Comparison of ENCODE assay signal across 40 cellular contexts in genomic region chr1:108832929-108833328, GRCh38. TPM values are rescaled to one million over a fixed set of nuclear protein-coding genes. Genes with fewer than 3 reads are reported as not detected.
"Had no signal": no experiment of that assay in that cellular context is flagged by ENCODE, and none has a peak within 500 bp of the region (broad histone marks: within the 10 kb centered on the region; RNA-seq: fewer than 3 reads in every experiment).

No MANE protein-coding gene starts in this region.

- H3K4me3 Mint-ChIP-seq: activated B cell treated with CpG ODN at 0.5 μM for 24 hours; activated CD4-positive, alpha-beta memory T cell treated with anti-CD3 and anti-CD28 coated beads for 36 hours; activated CD4-positive, alpha-beta T cell treated with anti-CD3 and anti-CD28 coated beads, Interleukin-2, amount 10 ng/mL, durations not matched to agents 24 days and 14 days; activated CD8-positive, alpha-beta T cell treated with anti-CD3 and anti-CD28 coated beads for 36 hours; activated naive CD4-positive, alpha-beta T cell treated with anti-CD3 and anti-CD28 coated beads for 36 hours; activated naive CD8-positive, alpha-beta T cell treated with anti-CD3 and anti-CD28 coated beads for 36 hours; activated T-cell treated with anti-CD3 and anti-CD28 coated beads, Interleukin-2, amount 50 U/mL, for 4 hours; activated T-cell treated with anti-CD3 and anti-CD28 coated beads, Interleukin-2, amount 50 U/mL, for 72 hours; activated T-helper 1 cell treated with anti-CD3 and anti-CD28 coated beads, Interleukin-12 subunit alpha, Interleukin-12 subunit beta, Interleukin-2, Interleukin-4 antibody, amounts not matched to agents 30 ng/mL and 10 ng/mL and 1 ng/mL, durations not matched to agents 14 hours and 24 hours and 36 hours; activated T-helper 17 cell treated with anti-CD3 and anti-CD28 coated beads, Interleukin-2, amount 50 U/mL, for 72 hours; central memory CD8-positive, alpha-beta T cell; T-cell; T-helper 17 cell had no signal

- H3K27me3 Mint-ChIP-seq: activated B cell treated with CpG ODN at 0.5 μM for 24 hours; activated CD8-positive, alpha-beta T cell treated with anti-CD3 and anti-CD28 coated beads for 36 hours; activated naive CD8-positive, alpha-beta T cell treated with anti-CD3 and anti-CD28 coated beads for 36 hours; activated T-helper 17 cell treated with anti-CD3 and anti-CD28 coated beads, Interleukin-2, amount 50 U/mL, for 72 hours had no signal

- H3K9me3 ChIP-seq: adrenal gland, body of pancreas had no signal

- H3K27me3 ChIP-seq: adrenal gland, body of pancreas, brain microvascular endothelial cell, cardiac muscle cell had no signal

- H3K36me3 Mint-ChIP-seq: activated CD4-positive, alpha-beta memory T cell treated with anti-CD3 and anti-CD28 coated beads for 36 hours; activated naive CD4-positive, alpha-beta T cell treated with anti-CD3 and anti-CD28 coated beads, Interleukin-2, amount 50 U/mL, for 72 hours; activated naive CD8-positive, alpha-beta T cell treated with anti-CD3 and anti-CD28 coated beads for 36 hours; T-cell had no signal

- ATAC-seq: activated CD8-positive, alpha-beta T cell treated with anti-CD3 and anti-CD28 coated beads for 36 hours; activated naive CD4-positive, alpha-beta T cell treated with anti-CD3 and anti-CD28 coated beads, Interleukin-2, amount 50 U/mL, for 72 hours; activated T-cell treated with anti-CD3 and anti-CD28 coated beads, Interleukin-2, amount 50 U/mL, for 4 hours; activated T-cell treated with anti-CD3 and anti-CD28 coated beads, Interleukin-2, amount 50 U/mL, for 72 hours; activated T-helper 17 cell treated with anti-CD3 and anti-CD28 coated beads, Interleukin-2, amount 50 U/mL, for 72 hours; body of pancreas; T-cell; T-helper 17 cell had no signal

- FAIRE-seq: astrocyte, bronchial epithelial cell, TTC549 had no signal

- H3K27ac ChIP-seq: adrenal gland, body of pancreas, brain microvascular endothelial cell, cardiac muscle cell, VCaP had no signal

- H3K4me3 ChIP-seq: adrenal gland, body of pancreas, cardiac muscle cell had no signal

- H3K36me3 ChIP-seq: adrenal gland, brain microvascular endothelial cell, cardiac muscle cell had no signal

- H3K9me3 Mint-ChIP-seq: activated B cell treated with CpG ODN at 0.5 μM for 24 hours; activated CD4-positive, alpha-beta memory T cell treated with anti-CD3 and anti-CD28 coated beads for 36 hours; activated CD8-positive, alpha-beta T cell treated with anti-CD3 and anti-CD28 coated beads for 36 hours; activated naive CD4-positive, alpha-beta T cell treated with anti-CD3 and anti-CD28 coated beads for 36 hours; activated naive CD4-positive, alpha-beta T cell treated with anti-CD3 and anti-CD28 coated beads, Interleukin-2, amount 50 U/mL, for 72 hours; activated naive CD8-positive, alpha-beta T cell treated with anti-CD3 and anti-CD28 coated beads for 36 hours; activated T-cell treated with anti-CD3 and anti-CD28 coated beads, Interleukin-2, amount 50 U/mL, for 4 hours; activated T-cell treated with anti-CD3 and anti-CD28 coated beads, Interleukin-2, amount 50 U/mL, for 72 hours; activated T-helper 1 cell treated with anti-CD3 and anti-CD28 coated beads, Interleukin-12 subunit alpha, Interleukin-12 subunit beta, Interleukin-2, Interleukin-4 antibody, amounts not matched to agents 30 ng/mL and 10 ng/mL and 1 ng/mL, durations not matched to agents 14 hours and 24 hours and 36 hours; activated T-helper 17 cell treated with anti-CD3 and anti-CD28 coated beads, Interleukin-2, amount 50 U/mL, for 72 hours; central memory CD8-positive, alpha-beta T cell; T-cell had no signal

- DNase-seq: activated B cell treated with CpG ODN at 0.5 μM for 24 hours; activated CD4-positive, alpha-beta memory T cell treated with anti-CD3 and anti-CD28 coated beads for 36 hours; activated CD4-positive, alpha-beta T cell treated with anti-CD3 and anti-CD28 coated beads for 4 hours; activated CD4-positive, alpha-beta T cell treated with anti-CD3 and anti-CD28 coated beads, Interleukin-2, amount 10 ng/mL, durations not matched to agents 24 days and 14 days; activated CD4-positive, alpha-beta T cell treated with anti-CD3 and anti-CD28 coated beads, Interleukin-2, amount 50 U/mL, for 1 hour; activated CD4-positive, alpha-beta T cell treated with anti-CD3 and anti-CD28 coated beads, Interleukin-2, amount 50 U/mL, for 4 hours; activated CD4-positive, CD25-positive, alpha-beta regulatory T cell treated with anti-CD3 and anti-CD28 coated beads, Interleukin-2, amount 50 U/mL, for 72 hours; activated CD8-positive, alpha-beta memory T cell treated with anti-CD3 and anti-CD28 coated beads, Interleukin-2, amount 50 U/mL, for 4 hours; activated CD8-positive, alpha-beta T cell treated with anti-CD3 and anti-CD28 coated beads for 36 hours; activated effector memory CD4-positive, alpha-beta T cell treated with anti-CD3 and anti-CD28 coated beads, Interleukin-2, amount 50 U/mL, for 16 hours; activated gamma-delta T cell treated with Interleukin-2 at 50 U/mL for 16 hours; activated naive CD4-positive, alpha-beta T cell; activated naive CD4-positive, alpha-beta T cell treated with anti-CD3 and anti-CD28 coated beads for 36 hours; activated naive CD4-positive, alpha-beta T cell treated with anti-CD3 and anti-CD28 coated beads, Interleukin-2, amount 50 U/mL, for 16 hours; activated naive CD8-positive, alpha-beta T cell treated with anti-CD3 and anti-CD28 coated beads for 36 hours; activated T-cell treated with anti-CD3 and anti-CD28 coated beads for 4 hours; activated T-cell treated with anti-CD3 and anti-CD28 coated beads, Interleukin-2, amount 50 U/mL, for 1 hour; activated T-cell treated with anti-CD3 and anti-CD28 coated beads, Interleukin-2, amount 50 U/mL, for 4 hours; activated T-cell treated with anti-CD3 and anti-CD28 coated beads, Interleukin-2, amount 50 U/mL, for 72 hours; adrenal gland; amniotic stem cell; aorta; body of pancreas; brain microvascular endothelial cell; caudate nucleus; cerebellar nuclear complex; T-cell; T-helper 17 cell had no signal

- H3K4me1 Mint-ChIP-seq: activated T-helper 17 cell treated with anti-CD3 and anti-CD28 coated beads, Interleukin-2, amount 50 U/mL, for 72 hours; central memory CD8-positive, alpha-beta T cell had no signal

- H3K27ac Mint-ChIP-seq: activated B cell treated with CpG ODN at 0.5 μM for 24 hours; activated CD4-positive, alpha-beta memory T cell treated with anti-CD3 and anti-CD28 coated beads for 36 hours; activated CD4-positive, alpha-beta T cell treated with anti-CD3 and anti-CD28 coated beads, Interleukin-2, amount 10 ng/mL, durations not matched to agents 24 days and 14 days; activated CD8-positive, alpha-beta T cell treated with anti-CD3 and anti-CD28 coated beads for 36 hours; activated naive CD4-positive, alpha-beta T cell treated with anti-CD3 and anti-CD28 coated beads for 36 hours; activated naive CD8-positive, alpha-beta T cell treated with anti-CD3 and anti-CD28 coated beads for 36 hours; activated T-cell treated with anti-CD3 and anti-CD28 coated beads, Interleukin-2, amount 50 U/mL, for 72 hours; activated T-helper 1 cell treated with anti-CD3 and anti-CD28 coated beads, Interleukin-12 subunit alpha, Interleukin-12 subunit beta, Interleukin-2, Interleukin-4 antibody, amounts not matched to agents 30 ng/mL and 10 ng/mL and 1 ng/mL, durations not matched to agents 14 hours and 24 hours and 36 hours; activated T-helper 17 cell treated with anti-CD3 and anti-CD28 coated beads, Interleukin-2, amount 50 U/mL, for 72 hours; T-cell; T-helper 17 cell had no signal

RNA-seq across cellular contexts. Expression of gene AKNAD1, which starts 24.0 kb away (rescaled TPM):
- total RNA-seq: activated B cell treated with CpG ODN at 0.5 μM for 24 hours; activated CD4-positive, alpha-beta memory T cell treated with anti-CD3 and anti-CD28 coated beads for 36 hours; activated CD4-positive, alpha-beta T cell treated with anti-CD3 and anti-CD28 coated beads, Interleukin-2, amount 10 ng/mL, durations not matched to agents 24 days and 14 days; activated CD8-positive, alpha-beta memory T cell treated with anti-CD3 and anti-CD28 coated beads for 36 hours; activated CD8-positive, alpha-beta T cell treated with anti-CD3 and anti-CD28 coated beads for 36 hours; activated naive CD4-positive, alpha-beta T cell treated with anti-CD3 and anti-CD28 coated beads for 36 hours; activated naive CD4-positive, alpha-beta T cell treated with anti-CD3 and anti-CD28 coated beads, Interleukin-2, amount 50 U/mL, for 72 hours; activated naive CD8-positive, alpha-beta T cell treated with anti-CD3 and anti-CD28 coated beads for 36 hours; activated T-cell treated with anti-CD3 and anti-CD28 coated beads, Interleukin-2, amount 50 U/mL, for 4 hours; activated T-cell treated with anti-CD3 and anti-CD28 coated beads, Interleukin-2, amount 50 U/mL, for 72 hours; activated T-helper 1 cell treated with anti-CD3 and anti-CD28 coated beads, Interleukin-12 subunit alpha, Interleukin-12 subunit beta, Interleukin-2, Interleukin-4 antibody, amounts not matched to agents 30 ng/mL and 10 ng/mL and 1 ng/mL, durations not matched to agents 14 hours and 24 hours and 36 hours; activated T-helper 17 cell treated with anti-CD3 and anti-CD28 coated beads, Interleukin-2, amount 50 U/mL, for 72 hours; astrocyte; body of pancreas; bronchial epithelial cell; cardiac muscle cell; T-cell; T-helper 1 cell treated with Interleukin-12 subunit alpha and Interleukin-12 subunit beta and Interleukin-4 antibody, amounts not matched to agents 30 ng/mL and 1 ng/mL, for 36 hours; T-helper 17 cell; T-helper 2 cell treated with Interferon-gamma antibody and Interleukin-4, amounts not matched to agents 100 ng/mL and 5 ng/mL, for 36 hours had no signal
- polyA plus RNA-seq: aorta, cardiac muscle cell had no signal
